In genomic region chr5:99059685-99060084, GRCh38 we compare ENCODE assay signal across 12 cellular contexts.
A peak's percentile ranks its signal among the peaks of the same experiment; 100 is the strongest.
DNase-seq lines count a peak whose midpoint lies in the region; ATAC-seq and TF ChIP-seq lines count a peak whose summit lies in the region.
"Had no signal": no experiment of that assay in that cellular context is flagged by ENCODE, and none has a peak within 500 bp of the region (broad histone marks: within the 10 kb centered on the region; RNA-seq: fewer than 3 reads in every experiment).

No MANE protein-coding gene starts in this region.

- no peaks in the 10 kb centered on the region for H3K36me3 ChIP-seq in HCT116 (ENCODE audit: control insufficient read depth in 1 of 2, insufficient read depth in 2 of 2, low read length in 2 of 2)
- H3K36me3 ChIP-seq: cardiac muscle cell, HAP-1, prostate gland had no signal

- H3K9ac ChIP-seq in HCT116 (ENCODE audit: low read length), result no peak overlapping the region

- no peaks in the 10 kb centered on the region for H3K36me3 Mint-ChIP-seq in stimulated activated memory B cell treated with anti-CD40 and anti-IgM and Interleukin-4, amounts not matched to agents 10 μg/mL and 1 μg/mL and 100 μg/mL, for 72 hours
- no peaks in the 10 kb centered on the region for H3K36me3 Mint-ChIP-seq in activated T-cell treated with anti-CD3 and anti-CD28 coated beads, Interleukin-2, amount 50 U/mL, for 24 hours (ENCODE audit: low read depth)
- H3K36me3 Mint-ChIP-seq in activated T-helper 2 cell treated with anti-CD3 and anti-CD28 coated beads, Interferon-gamma antibody, Interleukin-2, Interleukin-4, amounts not matched to agents 10 μg/mL and 5 μg/mL and 100 μg/mL, durations not matched to agents 14 hours and 24 hours and 36 hours (ENCODE audit: low read depth), result no peaks in the 10 kb centered on the region
- H3K36me3 Mint-ChIP-seq: CD4-positive, alpha-beta memory T cell had no signal

- H3K4me3 Mint-ChIP-seq in stimulated activated memory B cell treated with anti-CD40 and anti-IgM and Interleukin-4, amounts not matched to agents 10 μg/mL and 1 μg/mL and 100 μg/mL, for 72 hours, result no peak overlapping the region
- H3K4me3 Mint-ChIP-seq in activated T-cell treated with anti-CD3 and anti-CD28 coated beads, Interleukin-2, amount 50 U/mL, for 24 hours, result no peak overlapping the region
- no peak overlapping the region for H3K4me3 Mint-ChIP-seq in activated T-helper 2 cell treated with anti-CD3 and anti-CD28 coated beads, Interferon-gamma antibody, Interleukin-2, Interleukin-4, amounts not matched to agents 10 μg/mL and 5 μg/mL and 100 μg/mL, durations not matched to agents 14 hours and 24 hours and 36 hours (ENCODE audit: low read depth)

- DNase-seq in HCT116 (ENCODE audit: low read depth, low spot score), result no peak
- DNase-seq in activated T-cell treated with anti-CD3 and anti-CD28 coated beads, Interleukin-2, amount 50 U/mL, for 24 hours, result no peak
- no peak for DNase-seq in GDM1 (lab: John Stamatoyannopoulos, UW)
- DNase-seq in activated T-helper 2 cell treated with anti-CD3 and anti-CD28 coated beads, Interferon-gamma antibody, Interleukin-2, Interleukin-4, amounts not matched to agents 10 μg/mL and 5 μg/mL and 100 μg/mL, durations not matched to agents 14 hours and 24 hours and 36 hours (ENCODE audit: low spot score), result no peak
- DNase-seq: activated gamma-delta T cell had no signal

- no peak for TF ChIP-seq CTCF in HCT116 (IDR thresholded peaks at IDR 0.05 in 2 of 3, conservative IDR thresholded peaks at IDR 0.05 in 1 of 3; ENCODE audit: borderline replicate concordance in 1 of 3, insufficient read depth in 1 of 3, low read depth in 2 of 3, low read length in 2 of 3)

- peak overlapping the region; percentile 65 for H3K27ac Mint-ChIP-seq in stimulated activated memory B cell treated with anti-CD40 and anti-IgM and Interleukin-4, amounts not matched to agents 10 μg/mL and 1 μg/mL and 100 μg/mL, for 72 hours
- H3K27ac Mint-ChIP-seq in activated T-cell treated with anti-CD3 and anti-CD28 coated beads, Interleukin-2, amount 50 U/mL, for 24 hours, result no peak overlapping the region
- no peak overlapping the region for H3K27ac Mint-ChIP-seq in activated T-helper 2 cell treated with anti-CD3 and anti-CD28 coated beads, Interferon-gamma antibody, Interleukin-2, Interleukin-4, amounts not matched to agents 10 μg/mL and 5 μg/mL and 100 μg/mL, durations not matched to agents 14 hours and 24 hours and 36 hours

- H3K4me1 ChIP-seq in HCT116 (ENCODE audit: control insufficient read depth in 1 of 2, insufficient read depth in 2 of 2, low read length in 2 of 2), result peaks cover 0 to 5% of the 10 kb centered on the region in 2 experiments; a peak in 1 of 4 replicates
- H3K4me1 ChIP-seq: prostate gland had no signal

- H3K4me1 Mint-ChIP-seq in stimulated activated memory B cell treated with anti-CD40 and anti-IgM and Interleukin-4, amounts not matched to agents 10 μg/mL and 1 μg/mL and 100 μg/mL, for 72 hours, result peaks cover 52% of the 10 kb centered on the region
- peaks cover 13% of the 10 kb centered on the region for H3K4me1 Mint-ChIP-seq in activated T-cell treated with anti-CD3 and anti-CD28 coated beads, Interleukin-2, amount 50 U/mL, for 24 hours (ENCODE audit: low read depth)
- H3K4me1 Mint-ChIP-seq in activated T-helper 2 cell treated with anti-CD3 and anti-CD28 coated beads, Interferon-gamma antibody, Interleukin-2, Interleukin-4, amounts not matched to agents 10 μg/mL and 5 μg/mL and 100 μg/mL, durations not matched to agents 14 hours and 24 hours and 36 hours (ENCODE audit: low read depth), result peaks cover 9% of the 10 kb centered on the region

- CTCF ChIA-PET in HCT116 (lab: Charles Lee), result interaction anchor here (1.1 to 1.7 kb wide), 3 partner anchors 9 to 152 kb away, joined by 3 to 10 read pairs (median 3); no protein-coding TSS in a partner anchor

- no TSS peak for BruUV-seq in HCT116 (replicated peaks; lab: Mats Ljungman, UMichigan)

- no peak for TF ChIP-seq RAD21 in HCT116 (IDR thresholded peaks at IDR 0.05; ENCODE audit: low read depth)

- no peak for TF ChIP-seq POLR2A in HCT116 (IDR thresholded peaks at IDR 0.05; ENCODE audit: borderline replicate concordance, extremely low read depth, insufficient read depth, insufficient read length)

- ATAC-seq in GM19324 (IDR thresholded peaks at IDR 0.05; ENCODE audit: low FRiP score, unreplicated experiment) (peak; percentile 63), HCT116 (no peak), HG03342 (IDR thresholded peaks at IDR 0.05; ENCODE audit: unreplicated experiment) (peak; percentile 68)
- ATAC-seq in stimulated activated memory B cell treated with anti-CD40 and anti-IgM and Interleukin-4, amounts not matched to agents 10 μg/mL and 1 μg/mL and 100 μg/mL, for 72 hours, result peak; percentile 80

- H3K4me3 ChIP-seq in HCT116 (replicated peaks in 1 of 2; ENCODE audit: low read depth in 1 of 2, low read length in 2 of 2), result no peak overlapping the region
- H3K4me3 ChIP-seq: cardiac muscle cell, HAP-1, prostate gland had no signal

- H2AFZ ChIP-seq in HCT116 (ENCODE audit: low read depth, low read length, poor library complexity, severe bottlenecking), result peak overlapping the region; percentile 64

- H3K9me3 Mint-ChIP-seq in stimulated activated memory B cell treated with anti-CD40 and anti-IgM and Interleukin-4, amounts not matched to agents 10 μg/mL and 1 μg/mL and 100 μg/mL, for 72 hours, result no peaks in the 10 kb centered on the region
- H3K9me3 Mint-ChIP-seq in activated T-cell treated with anti-CD3 and anti-CD28 coated beads, Interleukin-2, amount 50 U/mL, for 24 hours, result no peaks in the 10 kb centered on the region
- H3K9me3 Mint-ChIP-seq in activated T-helper 2 cell treated with anti-CD3 and anti-CD28 coated beads, Interferon-gamma antibody, Interleukin-2, Interleukin-4, amounts not matched to agents 10 μg/mL and 5 μg/mL and 100 μg/mL, durations not matched to agents 14 hours and 24 hours and 36 hours, result no peaks in the 10 kb centered on the region
- H3K9me3 Mint-ChIP-seq: CD4-positive, alpha-beta memory T cell had no signal

- RAD21 ChIA-PET in HCT116 (lab: Charles Lee; ENCODE audit: low non-redundant PET in 1 of 2, low total read pairs in 2 of 2, uncharacterized antibody in 2 of 2, unreplicated experiment in 2 of 2), result no interaction called here

- no peaks in the 10 kb centered on the region for H3K79me2 ChIP-seq in HCT116 (ENCODE audit: insufficient read depth, low read length)

- H3K9me2 ChIP-seq in HCT116 (ENCODE audit: insufficient read depth), result no peaks in the 10 kb centered on the region

- intact Hi-C loops in HCT116 (cut with micrococcal nuclease), result loop anchor here (1.0 kb wide), 1 partner anchor 153 kb away; no protein-coding TSS in a partner anchor
- intact Hi-C loops in activated T-helper 2 cell treated with anti-CD3 and anti-CD28 coated beads, Interferon-gamma antibody, Interleukin-2, Interleukin-4, amounts not matched to agents 10 μg/mL and 5 μg/mL and 100 μg/mL, durations not matched to agents 14 hours and 24 hours and 36 hours (cut with micrococcal nuclease), result loop anchor here (1.0 to 5.0 kb wide), 3 partner anchors 32 to 291 kb away; no protein-coding TSS in a partner anchor

- peak overlapping the region; percentile 49; the same call in 1 of the 2 replicates for H3K4me2 ChIP-seq in HCT116 (ENCODE audit: low read length)

- POLR2A ChIA-PET in HCT116 (lab: Charles Lee), result no interaction called here

- no peaks in the 10 kb centered on the region for H3K27me3 ChIP-seq in HCT116 (ENCODE audit: insufficient read depth, low read length)
- H3K27me3 ChIP-seq: cardiac muscle cell had no signal

- no peaks in the 10 kb centered on the region for H4K20me1 ChIP-seq in HCT116 (ENCODE audit: insufficient read depth)

- no peaks in the 10 kb centered on the region for H3K9me3 ChIP-seq in HCT116 (ENCODE audit: control insufficient read depth in 1 of 2, insufficient read depth in 1 of 2, low read depth in 1 of 2, low read length in 2 of 2)
- H3K9me3 ChIP-seq: HAP-1, prostate gland had no signal

- H3K27ac ChIP-seq in HCT116 (ENCODE audit: low read depth, low read length), result no peak overlapping the region
- H3K27ac ChIP-seq: cardiac muscle cell, prostate gland had no signal

- H3K27me3 Mint-ChIP-seq in stimulated activated memory B cell treated with anti-CD40 and anti-IgM and Interleukin-4, amounts not matched to agents 10 μg/mL and 1 μg/mL and 100 μg/mL, for 72 hours, result no peaks in the 10 kb centered on the region
- no peaks in the 10 kb centered on the region for H3K27me3 Mint-ChIP-seq in activated T-cell treated with anti-CD3 and anti-CD28 coated beads, Interleukin-2, amount 50 U/mL, for 24 hours
- peaks cover 5% of the 10 kb centered on the region for H3K27me3 Mint-ChIP-seq in activated T-helper 2 cell treated with anti-CD3 and anti-CD28 coated beads, Interferon-gamma antibody, Interleukin-2, Interleukin-4, amounts not matched to agents 10 μg/mL and 5 μg/mL and 100 μg/mL, durations not matched to agents 14 hours and 24 hours and 36 hours (ENCODE audit: low read depth)

TF ChIP-seq in HCT116, 20 proteins besides CTCF, POLR2A, EP300 and RAD21:
- no peak for TF ChIP-seq CBX3 (IDR thresholded peaks at IDR 0.05; ENCODE audit: low read depth)
- TF ChIP-seq YY1 (IDR thresholded peaks at IDR 0.05; ENCODE audit: extremely low read depth, insufficient replicate concordance, low read depth, low read length), result no peak
- TF ChIP-seq EZH2 (IDR thresholded peaks at IDR 0.05), result no peak
- no peak for TF ChIP-seq ZBTB33 (IDR thresholded peaks at IDR 0.05; ENCODE audit: extremely low read depth, insufficient replicate concordance, low read length)
